In genomic region chr10:37854606-37855005, GRCh38 we compare ENCODE assay signal across 23 cellular contexts. TPM values are rescaled to one million over a fixed set of nuclear protein-coding genes. Genes with fewer than 3 reads are reported as not detected.
A peak's percentile ranks its signal among the peaks of the same experiment; 100 is the strongest.
DNase-seq lines count a peak whose midpoint lies in the region; ATAC-seq and TF ChIP-seq lines count a peak whose summit lies in the region.
"Had no signal": no experiment of that assay in that cellular context is flagged by ENCODE, and none has a peak within 500 bp of the region (broad histone marks: within the 10 kb centered on the region; RNA-seq: fewer than 3 reads in every experiment).

No MANE protein-coding gene starts in this region.

- H3K27me3 Mint-ChIP-seq in activated T-helper 17 cell treated with anti-CD3 and anti-CD28 coated beads, Interleukin-2, amount 50 U/mL, for 72 hours = no peaks in the 10 kb centered on the region
- no peaks in the 10 kb centered on the region for H3K27me3 Mint-ChIP-seq in activated CD8-positive, alpha-beta T cell treated with anti-CD3 and anti-CD28 coated beads for 36 hours

- no peak overlapping the region for H2BK5ac ChIP-seq in mesenchymal stem cell (ENCODE audit: low read depth, low read length, poor library complexity, severe bottlenecking)

- H3K79me2 ChIP-seq in ACC112 (ENCODE audit: control insufficient read depth, insufficient read depth, low read length, unreplicated experiment) = peaks cover 20% of the 10 kb centered on the region

- H2BK12ac ChIP-seq in mesenchymal stem cell (ENCODE audit: low read length in 2 of 2) = no peak overlapping the region

- no peak overlapping the region for H3K18ac ChIP-seq in mesenchymal stem cell (ENCODE audit: low read depth in 1 of 2, low read length in 2 of 2)

- H3K36me3 ChIP-seq in ACC112 (ENCODE audit: insufficient read depth, low read length) (no peaks in the 10 kb centered on the region), mesenchymal stem cell (ENCODE audit: control insufficient read depth in 1 of 2, insufficient read depth in 2 of 2, low read depth in 1 of 2, low read length in 2 of 2) (no peaks in the 10 kb centered on the region)
- H3K36me3 ChIP-seq: colonic mucosa had no signal

- H3K27me3 ChIP-seq in ACC112 (ENCODE audit: insufficient read depth, low read length) (no peaks in the 10 kb centered on the region), mesenchymal stem cell (ENCODE audit: control insufficient read depth in 1 of 2, insufficient read depth in 1 of 2, low read length in 2 of 2) (no peaks in the 10 kb centered on the region)
- H3K27me3 ChIP-seq: colonic mucosa had no signal

- H3K27ac ChIP-seq in ACC112 (ENCODE audit: low read depth, low read length) = no peak overlapping the region
- no peak overlapping the region for H3K27ac ChIP-seq in mesenchymal stem cell (ENCODE audit: low read length, poor library complexity, severe bottlenecking)
- H3K27ac ChIP-seq: colonic mucosa, parathyroid adenoma, WERI-Rb-1 had no signal

- no peak overlapping the region for H2AFZ ChIP-seq in ACC112 (ENCODE audit: low read length, unreplicated experiment)
- no peak overlapping the region for H2AFZ ChIP-seq in mesenchymal stem cell (ENCODE audit: low read depth, low read length)
- H2AFZ ChIP-seq: GM23338, parathyroid adenoma had no signal

- intact Hi-C loops in activated CD8-positive, alpha-beta T cell treated with anti-CD3 and anti-CD28 coated beads for 36 hours (cut with micrococcal nuclease) = no loop called here

- H3K4me1 ChIP-seq in ACC112 (ENCODE audit: control insufficient read depth, insufficient read depth, low read length, unreplicated experiment) (peaks cover 26% of the 10 kb centered on the region), mesenchymal stem cell (ENCODE audit: control insufficient read depth, insufficient read depth, low read depth, low read length) (no peaks in the 10 kb centered on the region)

- peak overlapping the region; percentile 95 for H3K9ac ChIP-seq in mesenchymal stem cell (ENCODE audit: low read length)
- H3K9ac ChIP-seq: parathyroid adenoma had no signal

- no peak overlapping the region for H4K91ac ChIP-seq in mesenchymal stem cell (ENCODE audit: low read length)

- in situ Hi-C loops in ACHN (cut with HindIII; ENCODE audit: low pct_ligation_motif_present, low pct_unique_long_range_greater_than_20kb, low sequenced_read_pairs) = no loop called here

- no peak overlapping the region for H3K23ac ChIP-seq in mesenchymal stem cell (ENCODE audit: low read length in 2 of 2)

- H3K4me3 ChIP-seq in ACC112 (ENCODE audit: low read depth, low read length) (peak overlapping the region; percentile 95), mesenchymal stem cell (ENCODE audit: insufficient read depth in 1 of 2, low read depth in 1 of 2, low read length in 2 of 2) (peak overlapping the region in 1 of 2 experiments; percentile 89)
- H3K4me3 ChIP-seq: colonic mucosa, GM23338, skin epidermis had no signal

- no peak for TF ChIP-seq CTCF in activated CD8-positive, alpha-beta T cell treated with anti-CD3 and anti-CD28 coated beads for 36 hours (IDR thresholded peaks at IDR 0.05)

- H4K8ac ChIP-seq in mesenchymal stem cell (ENCODE audit: low read length) = no peak overlapping the region

- H3K4me3 Mint-ChIP-seq in activated T-helper 17 cell treated with anti-CD3 and anti-CD28 coated beads, Interleukin-2, amount 50 U/mL, for 72 hours = peak overlapping the region; percentile 97
- no peak overlapping the region for H3K4me3 Mint-ChIP-seq in activated CD8-positive, alpha-beta T cell treated with anti-CD3 and anti-CD28 coated beads for 36 hours
- H3K4me3 Mint-ChIP-seq: GM23338 had no signal

- DNase-seq in EH (ENCODE audit: low read depth) (peak; percentile 6), mesenchymal stem cell (no peak), ACHN (no peak)
- DNase-seq in stimulated activated naive CD4-positive, alpha-beta T cell (lab: John Stamatoyannopoulos, UW) = no peak
- no peak for DNase-seq in activated CD8-positive, alpha-beta T cell treated with anti-CD3 and anti-CD28 coated beads for 36 hours
- DNase-seq: activated CD4-positive, alpha-beta T cell treated with anti-CD3 and anti-CD28 coated beads, Interleukin-2, amount 50 U/mL, for 48 hours; activated naive CD4-positive, alpha-beta T cell treated with anti-CD3 and anti-CD28 coated beads, Interleukin-2, amount 50 U/mL, for 16 hours; colonic mucosa; DMS79; KG1; naive thymus-derived CD8-positive, alpha-beta T cell; NCI-H1092 treated with DMSO at 0.1 percent for 48 hours; NCI-H2081 treated with DMSO at 0.1 percent for 48 hours; NCI-H510A treated with DMSO at 0.1 percent for 48 hours; SIG-M5; stimulated activated CD4-positive, alpha-beta T cell treated with anti-CD3 and anti-CD28 coated beads, Interleukin-2, amount 100 ng/mL, for 48 hours; WERI-Rb-1 had no signal

- H3K4ac ChIP-seq in mesenchymal stem cell (ENCODE audit: low read depth in 1 of 2, low read length in 2 of 2) = no peak overlapping the region

- H2AK5ac ChIP-seq in mesenchymal stem cell (ENCODE audit: low read length, severe bottlenecking) = no peak overlapping the region

- peaks cover 52% of the 10 kb centered on the region for H3K36me3 Mint-ChIP-seq in activated T-helper 17 cell treated with anti-CD3 and anti-CD28 coated beads, Interleukin-2, amount 50 U/mL, for 72 hours (ENCODE audit: low read depth)
- peaks cover 13% of the 10 kb centered on the region for H3K36me3 Mint-ChIP-seq in activated CD8-positive, alpha-beta T cell treated with anti-CD3 and anti-CD28 coated beads for 36 hours (ENCODE audit: low read depth)

- no peak overlapping the region for H3K14ac ChIP-seq in mesenchymal stem cell (ENCODE audit: low read length in 2 of 2)

- H3K27ac Mint-ChIP-seq in activated T-helper 17 cell treated with anti-CD3 and anti-CD28 coated beads, Interleukin-2, amount 50 U/mL, for 72 hours = no peak overlapping the region
- H3K27ac Mint-ChIP-seq in activated CD8-positive, alpha-beta T cell treated with anti-CD3 and anti-CD28 coated beads for 36 hours = no peak overlapping the region
- H3K27ac Mint-ChIP-seq: GM23338 had no signal

- H3K79me1 ChIP-seq in mesenchymal stem cell (replicated peaks; ENCODE audit: low read length, poor library complexity, severe bottlenecking) = no peaks in the 10 kb centered on the region

- H2BK120ac ChIP-seq in mesenchymal stem cell (ENCODE audit: low read depth, low read length) = no peak overlapping the region

- POLR2A ChIA-PET in activated CD8-positive, alpha-beta T cell treated with anti-CD3 and anti-CD28 coated beads for 36 hours (lab: Charles Lee) = no interaction called here

- H3K9me3 ChIP-seq in mesenchymal stem cell (ENCODE audit: control insufficient read depth, low read length) = no peaks in the 10 kb centered on the region
- H3K9me3 ChIP-seq: colonic mucosa had no signal

- CTCF ChIA-PET in activated CD8-positive, alpha-beta T cell treated with anti-CD3 and anti-CD28 coated beads for 36 hours (lab: Charles Lee) = no interaction called here

- peaks cover 20% of the 10 kb centered on the region for H3K4me1 Mint-ChIP-seq in activated T-helper 17 cell treated with anti-CD3 and anti-CD28 coated beads, Interleukin-2, amount 50 U/mL, for 72 hours
- H3K4me1 Mint-ChIP-seq in activated CD8-positive, alpha-beta T cell treated with anti-CD3 and anti-CD28 coated beads for 36 hours (ENCODE audit: low read depth) = peaks cover 23% of the 10 kb centered on the region

- ATAC-seq in activated T-helper 17 cell treated with anti-CD3 and anti-CD28 coated beads, Interleukin-2, amount 50 U/mL, for 72 hours (replicated peaks) = no peak
- ATAC-seq in GM21717 (IDR thresholded peaks at IDR 0.05; ENCODE audit: unreplicated experiment) = no peak
- ATAC-seq in activated CD8-positive, alpha-beta T cell treated with anti-CD3 and anti-CD28 coated beads for 36 hours = no peak
- ATAC-seq: GM23338; naive thymus-derived CD8-positive, alpha-beta T cell had no signal

- H3K9me3 Mint-ChIP-seq in activated T-helper 17 cell treated with anti-CD3 and anti-CD28 coated beads, Interleukin-2, amount 50 U/mL, for 72 hours = no peaks in the 10 kb centered on the region
- no peaks in the 10 kb centered on the region for H3K9me3 Mint-ChIP-seq in activated CD8-positive, alpha-beta T cell treated with anti-CD3 and anti-CD28 coated beads for 36 hours

- no peak overlapping the region for H2BK15ac ChIP-seq in mesenchymal stem cell (ENCODE audit: low read depth, poor library complexity, severe bottlenecking)

- no peak overlapping the region for H3K4me2 ChIP-seq in mesenchymal stem cell (ENCODE audit: low read length, poor library complexity, severe bottlenecking)
- H3K4me2 ChIP-seq: GM23338 had no signal

RNA-seq across cellular contexts. Expression of gene ZNF248, which starts 2.8 kb away (rescaled TPM):
- total RNA-seq in activated T-helper 17 cell treated with anti-CD3 and anti-CD28 coated beads, Interleukin-2, amount 50 U/mL, for 72 hours = 10 to 100 TPM in 1 of 2 donors, 1 to 10 TPM in 1; 8.4 to 18.0 TPM
- polyA plus RNA-seq in mesenchymal stem cell (2013, experiment 1 of 2) = 4.0 TPM
- polyA plus RNA-seq in mesenchymal stem cell (2013, experiment 2 of 2) = 3.2 TPM
- total RNA-seq in activated CD8-positive, alpha-beta T cell treated with anti-CD3 and anti-CD28 coated beads for 36 hours = 1 to 10 TPM; 8.3 to 8.5 TPM
